In genomic region chrX:10932842-10933440, GRCh38 we compare ENCODE assay signal across 3 cellular contexts.
TF ChIP-seq lines count a peak whose summit lies in the region.

No MANE protein-coding gene starts in this region.

TF ChIP-seq in SK-N-SH, 30 proteins besides CTCF, POLR2A, EP300 and RAD21:
- TF ChIP-seq RCOR1 (IDR thresholded peaks at IDR 0.05; ENCODE audit: low read length) (0 out of 2 replicates have a peak, but pooled peaks have one; percentile 41), REST (IDR thresholded peaks at IDR 0.05; ENCODE audit: low read depth, low read length) (no peak), GATA2 (CRISPR knock-in tag; IDR thresholded peaks at IDR 0.05) (peak; percentile 62; the same call in 1 of the 2 replicates)

TF ChIP-seq in SK-N-SH treated with all-trans-retinoic acid at 6 μM for 48 hours, 23 proteins besides CTCF, POLR2A, EP300 and RAD21:
- no peak for TF ChIP-seq CSRNP3 (CRISPR knock-in tag; IDR thresholded peaks at IDR 0.05)
- no peak for TF ChIP-seq PATZ1 (CRISPR knock-in tag; IDR thresholded peaks at IDR 0.05; ENCODE audit: borderline replicate concordance)
- no peak for TF ChIP-seq TCF4 (CRISPR knock-in tag; IDR thresholded peaks at IDR 0.05; ENCODE audit: borderline replicate concordance)
- no peak for TF ChIP-seq ARNTL (CRISPR knock-in tag; IDR thresholded peaks at IDR 0.05; ENCODE audit: borderline replicate concordance, low read depth)
- no peak for TF ChIP-seq ESRRG (CRISPR knock-in tag; IDR thresholded peaks at IDR 0.05)
- no peak for TF ChIP-seq ZNF565 (CRISPR knock-in tag; conservative IDR thresholded peaks at IDR 0.05; ENCODE audit: low read depth)
- no peak for TF ChIP-seq ZNF8 (CRISPR knock-in tag; IDR thresholded peaks at IDR 0.05)
- TF ChIP-seq CSDC2 (CRISPR knock-in tag; IDR thresholded peaks at IDR 0.05) = no peak
- TF ChIP-seq POU6F1 (CRISPR knock-in tag; IDR thresholded peaks at IDR 0.05; ENCODE audit: borderline replicate concordance, low read depth) = no peak
- no peak for TF ChIP-seq GLIS3 (CRISPR knock-in tag; IDR thresholded peaks at IDR 0.05)

TF ChIP-seq in endothelial cell of umbilical vein, 7 proteins besides CTCF, POLR2A, EP300 and RAD21:
- TF ChIP-seq EZH2 (IDR thresholded peaks at IDR 0.05; ENCODE audit: borderline replicate concordance, low read depth, low read length, severe bottlenecking) (no peak), FOS (IDR thresholded peaks at IDR 0.05; ENCODE audit: borderline replicate concordance, insufficient read depth, low read length) (peak; percentile 51), JUN (IDR thresholded peaks at IDR 0.05; ENCODE audit: borderline replicate concordance, insufficient read depth, insufficient read length, low read depth) (peak; percentile 28)
